8 cellular contexts compared by ENCODE assay signal in genomic region chr17:42566215-42566872, GRCh38. TPM values are rescaled to one million over a fixed set of nuclear protein-coding genes. Genes with fewer than 3 reads are reported as not detected.
DNase-seq lines count a peak whose midpoint lies in the region; ATAC-seq and TF ChIP-seq lines count a peak whose summit lies in the region.

No MANE protein-coding gene starts in this region.

- H3K36me3 Mint-ChIP-seq in activated CD4-positive, alpha-beta T cell treated with anti-CD3 and anti-CD28 coated beads, Interleukin-2, amount 10 ng/mL, durations not matched to agents 24 days and 14 days (ENCODE audit: low read depth): peaks cover 46% of the 10 kb centered on the region
- peaks cover 42% of the 10 kb centered on the region for H3K36me3 Mint-ChIP-seq in activated naive CD8-positive, alpha-beta T cell treated with anti-CD3 and anti-CD28 coated beads, Interleukin-2, amount 50 U/mL, for 24 hours (ENCODE audit: low read depth)

- H3K27me3 Mint-ChIP-seq in activated CD4-positive, alpha-beta T cell treated with anti-CD3 and anti-CD28 coated beads, Interleukin-2, amount 10 ng/mL, durations not matched to agents 24 days and 14 days: no peaks in the 10 kb centered on the region
- no peaks in the 10 kb centered on the region for H3K27me3 Mint-ChIP-seq in activated naive CD8-positive, alpha-beta T cell treated with anti-CD3 and anti-CD28 coated beads, Interleukin-2, amount 50 U/mL, for 24 hours

- peaks cover 27 to 47% of the 10 kb centered on the region in 2 donors for H3K4me1 ChIP-seq in thoracic aorta (ENCODE audit: control insufficient read depth in 1 of 2, low read depth in 2 of 2)

- H3K27ac Mint-ChIP-seq in activated CD4-positive, alpha-beta T cell treated with anti-CD3 and anti-CD28 coated beads, Interleukin-2, amount 10 ng/mL, durations not matched to agents 24 days and 14 days: peak overlapping the region; percentile 96
- peak overlapping the region; percentile 92 for H3K27ac Mint-ChIP-seq in activated naive CD8-positive, alpha-beta T cell treated with anti-CD3 and anti-CD28 coated beads, Interleukin-2, amount 50 U/mL, for 24 hours

- H3K9me3 ChIP-seq in thoracic aorta: no peaks in the 10 kb centered on the region

- CTCF ChIA-PET in GM10248 (lab: Yijun Ruan, JAX): interaction anchor here (1.0 to 5.5 kb wide), 2 partner anchors 12 to 106 kb away, joined by 4 to 49 read pairs; partner anchors contain the start of gene PSMC3IP

- H3K27ac ChIP-seq in thoracic aorta: peak overlapping the region; percentile 93 to 94

- H3K4me1 Mint-ChIP-seq in activated CD4-positive, alpha-beta T cell treated with anti-CD3 and anti-CD28 coated beads, Interleukin-2, amount 10 ng/mL, durations not matched to agents 24 days and 14 days: peaks cover 36% of the 10 kb centered on the region
- H3K4me1 Mint-ChIP-seq in activated naive CD8-positive, alpha-beta T cell treated with anti-CD3 and anti-CD28 coated beads, Interleukin-2, amount 50 U/mL, for 24 hours: peaks cover 54% of the 10 kb centered on the region

- no peaks in the 10 kb centered on the region for H3K27me3 ChIP-seq in thoracic aorta (replicated peaks; ENCODE audit: insufficient read depth)

- TF ChIP-seq CTCF in thoracic aorta (IDR thresholded peaks at IDR 0.05) (no peak), GM10248 (IDR thresholded peaks at IDR 0.05; ENCODE audit: control extremely low read depth, extremely low read depth, low read depth, missing control alignments) (no peak)

- ATAC-seq in activated naive CD8-positive, alpha-beta T cell treated with anti-CD3 and anti-CD28 coated beads, Interleukin-2, amount 50 U/mL, for 24 hours: no peak
- ATAC-seq in left lobe of liver (peak; percentile 18), thoracic aorta (ENCODE audit: insufficient number of reproducible peaks, low FRiP score, low read depth) (no peak), left colon (no peak)

- DNase-seq in activated CD4-positive, alpha-beta T cell treated with anti-CD3 and anti-CD28 coated beads, Interleukin-2, amount 10 ng/mL, durations not matched to agents 24 days and 14 days: no peak
- DNase-seq in activated CD4-positive, alpha-beta T cell treated with anti-CD3 and anti-CD28 coated beads, Interleukin-2, amount 50 U/mL, for 1 hour: no peak
- no peak for DNase-seq in activated naive CD8-positive, alpha-beta T cell treated with anti-CD3 and anti-CD28 coated beads, Interleukin-2, amount 50 U/mL, for 24 hours
- DNase-seq in left lobe of liver (ENCODE audit: low spot score) (no peak), thoracic aorta (ENCODE audit: low spot score) (no peak), NCI-H1694 (lab: John Stamatoyannopoulos, UW) (no peak), GM10248 (ENCODE audit: extremely low spot score) (no peak), left colon (no peak)

- no peaks in the 10 kb centered on the region for H3K9me3 Mint-ChIP-seq in activated CD4-positive, alpha-beta T cell treated with anti-CD3 and anti-CD28 coated beads, Interleukin-2, amount 10 ng/mL, durations not matched to agents 24 days and 14 days
- no peaks in the 10 kb centered on the region for H3K9me3 Mint-ChIP-seq in activated naive CD8-positive, alpha-beta T cell treated with anti-CD3 and anti-CD28 coated beads, Interleukin-2, amount 50 U/mL, for 24 hours

- POLR2A ChIA-PET in GM10248 (lab: Yijun Ruan, JAX): no interaction called here

- H3K4me3 ChIP-seq in thoracic aorta: peak overlapping the region; percentile 91

- H3K36me3 ChIP-seq in thoracic aorta: peaks cover 45% of the 10 kb centered on the region

- H3K4me3 Mint-ChIP-seq in activated CD4-positive, alpha-beta T cell treated with anti-CD3 and anti-CD28 coated beads, Interleukin-2, amount 10 ng/mL, durations not matched to agents 24 days and 14 days: peak overlapping the region; percentile 98
- H3K4me3 Mint-ChIP-seq in activated naive CD8-positive, alpha-beta T cell treated with anti-CD3 and anti-CD28 coated beads, Interleukin-2, amount 50 U/mL, for 24 hours: peak overlapping the region; percentile 91

- intact Hi-C loops in activated CD4-positive, alpha-beta T cell treated with anti-CD3 and anti-CD28 coated beads, Interleukin-2, amount 10 ng/mL, durations not matched to agents 24 days and 14 days (cut with micrococcal nuclease): no loop called here
- intact Hi-C loops in left colon (cut with DNase I, micrococcal nuclease): no loop called here

RNA-seq across cellular contexts. Expression of gene MLX, which starts 0.6 kb away (rescaled TPM):
- total RNA-seq in activated CD4-positive, alpha-beta T cell treated with anti-CD3 and anti-CD28 coated beads, Interleukin-2, amount 10 ng/mL, durations not matched to agents 24 days and 14 days: 67.8 and 72.6 TPM in 2 replicates
- total RNA-seq in left lobe of liver: 38.7 TPM
- total RNA-seq in thoracic aorta: 10 to 100 TPM; 31.5 to 41.2 TPM
- total RNA-seq in left colon: 10 to 100 TPM; 95.1 to 98.8 TPM

RNA-seq across cellular contexts. Expression of gene COASY, which starts 4.4 kb away (rescaled TPM):
- 97.7 and 109 TPM in 2 replicates for total RNA-seq in activated CD4-positive, alpha-beta T cell treated with anti-CD3 and anti-CD28 coated beads, Interleukin-2, amount 10 ng/mL, durations not matched to agents 24 days and 14 days
- 78.8 TPM for total RNA-seq in left lobe of liver
- 10 to 100 TPM; 20.8 to 21.1 TPM for total RNA-seq in thoracic aorta
- total RNA-seq in left colon: 100 to 1,000 TPM in 1 of 2 donors, 10 to 100 TPM in 1; 92.6 to 122 TPM

RNA-seq across cellular contexts. Expression of gene PSMC3IP, which starts 11.2 kb away (rescaled TPM):
- total RNA-seq in activated CD4-positive, alpha-beta T cell treated with anti-CD3 and anti-CD28 coated beads, Interleukin-2, amount 10 ng/mL, durations not matched to agents 24 days and 14 days: 29.1 and 31.1 TPM in 2 replicates
- total RNA-seq in left lobe of liver (0.65 TPM), thoracic aorta (1 to 10 TPM in 1 of 2 donors, not detected in 1; 6.6 TPM), left colon (1 to 10 TPM; 1.6 to 2.2 TPM)

RNA-seq across cellular contexts. Expression of gene HSD17B1, which starts 13.6 kb away (rescaled TPM):
- 0.42 and 0.83 TPM in 2 replicates for total RNA-seq in activated CD4-positive, alpha-beta T cell treated with anti-CD3 and anti-CD28 coated beads, Interleukin-2, amount 10 ng/mL, durations not matched to agents 24 days and 14 days
- total RNA-seq in left lobe of liver: 1.3 TPM
- total RNA-seq in thoracic aorta: 1 to 10 TPM in 1 of 2 donors, under 1 TPM in 1; 0.14 to 2.8 TPM
- under 1 TPM; 0.85 to 0.98 TPM for total RNA-seq in left colon

RNA-seq across cellular contexts. Expression of gene NAGLU, which starts 30.3 kb away (rescaled TPM):
- 20.4 and 20.7 TPM in 2 replicates for total RNA-seq in activated CD4-positive, alpha-beta T cell treated with anti-CD3 and anti-CD28 coated beads, Interleukin-2, amount 10 ng/mL, durations not matched to agents 24 days and 14 days
- total RNA-seq in left lobe of liver: 44.4 TPM
- 100 to 1,000 TPM in 1 of 2 donors, 10 to 100 TPM in 1; 86.7 to 130 TPM for total RNA-seq in thoracic aorta
- total RNA-seq in left colon: 10 to 100 TPM; 36.5 to 45.9 TPM
